In the genomic region with DNA sequence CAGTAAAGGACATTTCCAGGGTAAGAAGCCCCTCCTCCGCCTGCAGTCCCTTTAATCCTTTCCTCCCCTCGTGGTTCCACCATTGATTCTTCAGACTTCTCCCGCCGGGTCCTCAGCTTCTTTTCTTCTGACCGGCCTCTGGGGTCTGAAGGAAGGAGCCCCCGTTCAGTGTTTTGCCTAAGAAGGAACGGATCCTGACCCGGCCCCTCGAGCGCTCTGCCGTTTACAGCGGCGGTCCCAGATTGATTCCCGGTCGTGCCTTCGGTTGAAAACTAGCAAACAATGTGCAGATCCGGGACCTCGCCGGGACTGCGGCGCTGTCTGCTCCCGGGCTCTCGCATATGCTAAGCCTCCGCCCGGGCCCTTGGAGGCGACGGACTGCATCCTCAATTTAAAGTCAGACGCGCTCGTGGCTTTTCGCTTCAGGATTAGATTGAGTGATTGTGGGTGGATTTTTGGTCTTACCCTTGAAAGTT, we compare ENCODE assay signal across 8 cellular contexts. TPM values are rescaled to one million over a fixed set of nuclear protein-coding genes. Genes with fewer than 3 reads are reported as not detected.
DNase-seq lines count a peak whose midpoint lies in the region; ATAC-seq, FAIRE-seq and TF ChIP-seq lines count a peak whose summit lies in the region.

No MANE protein-coding gene starts in this region.

- peak overlapping the region; percentile 98 for H3K27ac Mint-ChIP-seq in neural crest cell (ENCODE audit: unreplicated experiment)

- no peak for TF ChIP-seq EP300 in suprapubic skin (IDR thresholded peaks at IDR 0.05)

- no peaks in the 10 kb centered on the region for H3K27me3 ChIP-seq in HL-60 (ENCODE audit: insufficient read depth, poor library complexity, severe bottlenecking)
- H3K27me3 ChIP-seq in suprapubic skin: no peaks in the 10 kb centered on the region

- H3K36me3 ChIP-seq in suprapubic skin: no peaks in the 10 kb centered on the region

- DNase-seq in HL-60 (ENCODE audit: low read depth in 1 of 2, low spot score in 1 of 2) (peak in 1 of 2 experiments; percentile 55), RCC 7860 (ENCODE audit: low spot score) (peak; percentile 35), foreskin melanocyte (peak; percentile 63), neural crest cell (ENCODE audit: low read depth, low spot score) (peak; percentile 35), suprapubic skin (ENCODE audit: low spot score in 2 of 2) (peak; percentile 71 to 89)
- DNase-seq in activated naive CD4-positive, alpha-beta T cell (lab: John Stamatoyannopoulos, UW): peak in 3 of 4 experiments; percentile 20 to 35 (median 24)

- FAIRE-seq in RCC 7860 (lab: Jason Lieb, UNC): no peak

- peaks cover 29% of the 10 kb centered on the region for H3K36me3 Mint-ChIP-seq in neural crest cell (ENCODE audit: low read depth)

- H3K27ac ChIP-seq in HL-60 (replicated peaks) (peak overlapping the region; percentile 96), suprapubic skin (peak overlapping the region; percentile 93)

- no peak for ATAC-seq in GM21381 (IDR thresholded peaks at IDR 0.05; ENCODE audit: unreplicated experiment)

- TF ChIP-seq CTCF in HL-60 (IDR thresholded peaks at IDR 0.05; ENCODE audit: insufficient read depth, low read length) (no peak), neural crest cell (conservative IDR thresholded peaks at IDR 0.05) (no peak), suprapubic skin (IDR thresholded peaks at IDR 0.05) (no peak)

- H3K9me3 ChIP-seq in suprapubic skin: no peaks in the 10 kb centered on the region

- WGBS in suprapubic skin: 0% methylated on average over 27 of the region's 31 CpGs

- H3K4me1 ChIP-seq in suprapubic skin: peaks cover 31% of the 10 kb centered on the region

- TF ChIP-seq POLR2A in suprapubic skin (IDR thresholded peaks at IDR 0.05): no peak

- H3K27me3 Mint-ChIP-seq in neural crest cell (ENCODE audit: low read depth): no peaks in the 10 kb centered on the region

- H3K4me3 ChIP-seq in GM08714 (ENCODE audit: low read length) (peak overlapping the region; percentile 93), HL-60 (replicated peaks; ENCODE audit: insufficient read depth, low read length) (peak overlapping the region; percentile 81), suprapubic skin (peak overlapping the region; percentile 95)

- H3K9me3 Mint-ChIP-seq in neural crest cell: peaks cover 11% of the 10 kb centered on the region

- peak overlapping the region; percentile 96 for H3K4me3 Mint-ChIP-seq in neural crest cell

- H3K4me1 Mint-ChIP-seq in neural crest cell: peaks cover 37% of the 10 kb centered on the region

RNA-seq across cellular contexts. Expression of gene DBF4, which starts 0.5 kb away (rescaled TPM):
- total RNA-seq in neural crest cell (92.3 and 94.4 TPM in 2 replicates), suprapubic skin (10 to 100 TPM; 16.7 to 32.1 (median 20.1) TPM)

RNA-seq across cellular contexts. Expression of gene SLC25A40, which starts 0.6 kb away (rescaled TPM):
- total RNA-seq in neural crest cell (36.3 and 39.0 TPM in 2 replicates), suprapubic skin (10 to 100 TPM; 14.5 to 68.8 (median 19.8) TPM)

RNA-seq across cellular contexts. Expression of gene ADAM22, which starts 57.3 kb away (rescaled TPM):
- 12.1 and 13.4 TPM in 2 replicates for total RNA-seq in neural crest cell
- total RNA-seq in suprapubic skin: 1 to 10 TPM in 3 of 4 donors, under 1 TPM in 1; 0.53 to 2.7 (median 1.5) TPM
